In genomic region chr2:101206080-101206479, GRCh38 we compare ENCODE assay signal across 14 cellular contexts. TPM values are rescaled to one million over a fixed set of nuclear protein-coding genes. Genes with fewer than 3 reads are reported as not detected.
A peak's percentile ranks its signal among the peaks of the same experiment; 100 is the strongest.
DNase-seq lines count a peak whose midpoint lies in the region; ATAC-seq and TF ChIP-seq lines count a peak whose summit lies in the region.
"Had no signal": no experiment of that assay in that cellular context is flagged by ENCODE, and none has a peak within 500 bp of the region (broad histone marks: within the 10 kb centered on the region; RNA-seq: fewer than 3 reads in every experiment).

No MANE protein-coding gene starts in this region.

- ATAC-seq in stimulated activated naive CD8-positive, alpha-beta T cell treated with anti-CD3 and anti-CD28 coated beads, Interleukin-15, amount 100 ng/mL, for 72 hours = no peak
- ATAC-seq in stimulated activated naive CD8-positive, alpha-beta T cell treated with anti-CD3 and anti-CD28 coated beads, Interleukin-15, Interleukin-2, amounts not matched to agents 100 U/mL and 50 U/mL, for 24 hours = no peak
- no peak for ATAC-seq in naive thymus-derived CD4-positive, alpha-beta T cell
- no peak for ATAC-seq in HG03354 (IDR thresholded peaks at IDR 0.05; ENCODE audit: poor library complexity, severe bottlenecking, unreplicated experiment)

- peaks cover 4% of the 10 kb centered on the region for H3K4me1 ChIP-seq in Loucy (ENCODE audit: insufficient read depth, low read length, poor library complexity, severe bottlenecking)
- H3K4me1 ChIP-seq in naive thymus-derived CD4-positive, alpha-beta T cell (ENCODE audit: control insufficient read depth in 2 of 2, insufficient read depth in 2 of 2, low read length in 2 of 2) = no peaks in the 10 kb centered on the region
- H3K4me1 ChIP-seq: testis, uterus had no signal

- H3K4me2 ChIP-seq in Loucy (ENCODE audit: low read depth, low read length, poor library complexity, severe bottlenecking) = no peak overlapping the region

- H2AFZ ChIP-seq in Loucy (ENCODE audit: low read length) = peak overlapping the region; percentile 86; the same call in 1 of the 2 replicates

- H3K9ac ChIP-seq in Loucy (ENCODE audit: low read depth, low read length, poor library complexity, severe bottlenecking) = no peak overlapping the region

- no peak for TF ChIP-seq CTCF in Loucy (conservative IDR thresholded peaks at IDR 0.05; ENCODE audit: low read length)
- TF ChIP-seq CTCF in mesothelial cell of epicardium (IDR thresholded peaks at IDR 0.05; ENCODE audit: unreplicated experiment) = no peak

- H3K4me3 ChIP-seq in Loucy (ENCODE audit: low read length, poor library complexity, severe bottlenecking) = no peak overlapping the region
- no peak overlapping the region for H3K4me3 ChIP-seq in naive thymus-derived CD4-positive, alpha-beta T cell (ENCODE audit: low read length)
- H3K4me3 ChIP-seq: testis, uterus had no signal

- no peaks in the 10 kb centered on the region for H3K9me2 ChIP-seq in Loucy (replicated peaks; ENCODE audit: low read depth, low read length)

- CTCF ChIA-PET in naive thymus-derived CD4-positive, alpha-beta T cell (lab: Charles Lee) = interaction anchor here (0.7 to 5.1 kb wide), 13 partner anchors 9 to 596 kb away, joined by 3 to 64 read pairs (median 6); no protein-coding TSS in a partner anchor

- POLR2A ChIA-PET in naive thymus-derived CD4-positive, alpha-beta T cell (lab: Charles Lee) = interaction anchor here (1.0 to 1.4 kb wide), 4 partner anchors 56 to 204 kb away, joined by 3 to 4 read pairs (median 4); partner anchors contain the start of gene RPL31

- no peaks in the 10 kb centered on the region for H3K27me3 ChIP-seq in Loucy (ENCODE audit: insufficient read depth, low read length, poor library complexity, severe bottlenecking)
- no peaks in the 10 kb centered on the region for H3K27me3 ChIP-seq in naive thymus-derived CD4-positive, alpha-beta T cell (ENCODE audit: control insufficient read depth in 2 of 2, insufficient read depth in 2 of 2, low read length in 2 of 2)
- H3K27me3 ChIP-seq: heart left ventricle, SJCRH30, testis, uterus had no signal

- no peaks in the 10 kb centered on the region for H3K27me3 Mint-ChIP-seq in stimulated activated naive CD8-positive, alpha-beta T cell treated with anti-CD3 and anti-CD28 coated beads, Interleukin-15, amount 100 ng/mL, for 72 hours
- H3K27me3 Mint-ChIP-seq in naive thymus-derived CD4-positive, alpha-beta T cell = peaks cover 0 to 7% (median 0%) of the 10 kb centered on the region in 5 donors
- no peaks in the 10 kb centered on the region for H3K27me3 Mint-ChIP-seq in mesothelial cell of epicardium (ENCODE audit: low read depth)

- H3K36me3 Mint-ChIP-seq in naive thymus-derived CD4-positive, alpha-beta T cell = peaks cover 0 to 6% (median 2%) of the 10 kb centered on the region in 5 donors
- H3K36me3 Mint-ChIP-seq in mesothelial cell of epicardium = peaks cover 7% of the 10 kb centered on the region
- H3K36me3 Mint-ChIP-seq: CD14-positive monocyte had no signal

- no peak overlapping the region for H3K27ac ChIP-seq in naive thymus-derived CD4-positive, alpha-beta T cell (ENCODE audit: low read depth, low read length)
- H3K27ac ChIP-seq: coronary artery, heart left ventricle, SJCRH30, testis, uterus had no signal

- H3K27ac Mint-ChIP-seq in stimulated activated naive CD8-positive, alpha-beta T cell treated with anti-CD3 and anti-CD28 coated beads, Interleukin-15, amount 100 ng/mL, for 72 hours = peak overlapping the region; percentile 93 to 95
- peak overlapping the region in 6 of 9 donors; percentile 48 to 93 (median 86) for H3K27ac Mint-ChIP-seq in naive thymus-derived CD4-positive, alpha-beta T cell
- H3K27ac Mint-ChIP-seq in mesothelial cell of epicardium = no peak overlapping the region
- H3K27ac Mint-ChIP-seq: endodermal cell had no signal

- no peak for DNase-seq in stimulated activated naive CD8-positive, alpha-beta T cell treated with anti-CD3 and anti-CD28 coated beads, Interleukin-15, amount 100 ng/mL, for 72 hours
- no peak for DNase-seq in stimulated activated naive CD8-positive, alpha-beta T cell treated with anti-CD3 and anti-CD28 coated beads, Interleukin-15, Interleukin-2, amounts not matched to agents 100 U/mL and 50 U/mL, for 24 hours
- DNase-seq in naive thymus-derived CD4-positive, alpha-beta T cell = no peak
- DNase-seq in mesothelial cell of epicardium (ENCODE audit: low spot score in 2 of 2, unreplicated experiment in 2 of 2) = no peak
- DNase-seq in activated effector memory CD4-positive, alpha-beta T cell treated with anti-CD3 and anti-CD28 coated beads, Interleukin-2, amount 50 U/mL, for 16 hours = no peak

- intact Hi-C loops in naive thymus-derived CD4-positive, alpha-beta T cell (cut with micrococcal nuclease) = loop anchor here in 1 of 2 donors (5.0 kb wide), 1 partner anchor 599 kb away; no protein-coding TSS in a partner anchor

- no peaks in the 10 kb centered on the region; the same call in 1 of the 2 replicates for H3K9me3 ChIP-seq in Loucy (ENCODE audit: insufficient read depth, low read depth, low read length)
- H3K9me3 ChIP-seq in naive thymus-derived CD4-positive, alpha-beta T cell (ENCODE audit: control insufficient read depth in 2 of 3, low read length in 3 of 3) = no peaks in the 10 kb centered on the region
- H3K9me3 ChIP-seq: SJCRH30, testis had no signal

- no peaks in the 10 kb centered on the region for H3K9me3 Mint-ChIP-seq in stimulated activated naive CD8-positive, alpha-beta T cell treated with anti-CD3 and anti-CD28 coated beads, Interleukin-15, amount 100 ng/mL, for 72 hours
- peaks cover 0 to 10% (median 4%) of the 10 kb centered on the region in 11 donors for H3K9me3 Mint-ChIP-seq in naive thymus-derived CD4-positive, alpha-beta T cell
- H3K9me3 Mint-ChIP-seq in mesothelial cell of epicardium = peaks cover 21% of the 10 kb centered on the region

- peaks cover 6% of the 10 kb centered on the region for H3K4me1 Mint-ChIP-seq in stimulated activated naive CD8-positive, alpha-beta T cell treated with anti-CD3 and anti-CD28 coated beads, Interleukin-15, amount 100 ng/mL, for 72 hours
- H3K4me1 Mint-ChIP-seq in naive thymus-derived CD4-positive, alpha-beta T cell = peaks cover 4 to 14% (median 12%) of the 10 kb centered on the region in 7 donors
- H3K4me1 Mint-ChIP-seq in mesothelial cell of epicardium = no peaks in the 10 kb centered on the region

- H3K36me3 ChIP-seq in Loucy (ENCODE audit: insufficient read depth, low read length) = no peaks in the 10 kb centered on the region
- H3K36me3 ChIP-seq in naive thymus-derived CD4-positive, alpha-beta T cell (ENCODE audit: control insufficient read depth in 2 of 3, insufficient read depth in 3 of 3, low read length in 3 of 3) = no peaks in the 10 kb centered on the region
- H3K36me3 ChIP-seq: heart left ventricle, SJCRH30, uterus had no signal

- H3F3A ChIP-seq in Loucy (ENCODE audit: low read depth) = no peaks in the 10 kb centered on the region

- no peaks in the 10 kb centered on the region for H4K20me1 ChIP-seq in Loucy (ENCODE audit: insufficient read depth, low read length, poor library complexity, severe bottlenecking)

- H3K4me3 Mint-ChIP-seq in stimulated activated naive CD8-positive, alpha-beta T cell treated with anti-CD3 and anti-CD28 coated beads, Interleukin-15, amount 100 ng/mL, for 72 hours = peak overlapping the region; percentile 41 to 67
- H3K4me3 Mint-ChIP-seq in naive thymus-derived CD4-positive, alpha-beta T cell = peak overlapping the region in 5 of 10 donors; percentile 31 to 80 (median 60)
- no peak overlapping the region for H3K4me3 Mint-ChIP-seq in mesothelial cell of epicardium
- H3K4me3 Mint-ChIP-seq: endodermal cell had no signal

- H3K79me2 ChIP-seq in Loucy (ENCODE audit: insufficient read depth, low read length) = no peaks in the 10 kb centered on the region

RNA-seq across cellular contexts. Expression of gene CNOT11, which starts 46.6 kb away (rescaled TPM):
- total RNA-seq in naive thymus-derived CD4-positive, alpha-beta T cell = 10 to 100 TPM; 49.0 to 65.7 (median 54.3) TPM
- 10 to 100 TPM; 60.4 to 64.0 TPM for polyA plus RNA-seq in naive thymus-derived CD4-positive, alpha-beta T cell
- 38.3 to 38.8 TPM (median 38.7 TPM) in 3 replicates for total RNA-seq in mesothelial cell of epicardium

RNA-seq across cellular contexts. Expression of gene TBC1D8, which starts 54.9 kb away (rescaled TPM):
- total RNA-seq in naive thymus-derived CD4-positive, alpha-beta T cell = 10 to 100 TPM in 1 of 5 experiments, 1 to 10 TPM in 3, under 1 TPM in 1; 0.87 to 20.1 (median 2.4) TPM
- polyA plus RNA-seq in naive thymus-derived CD4-positive, alpha-beta T cell = under 1 TPM; 0.30 to 0.37 TPM
- total RNA-seq in mesothelial cell of epicardium = 11.5 to 13.1 TPM (median 12.7 TPM) in 3 replicates
